8 cellular contexts compared by ENCODE assay signal in genomic region chr3:15858547-15859506, GRCh38.
DNase-seq lines count a peak whose midpoint lies in the region; ATAC-seq and TF ChIP-seq lines count a peak whose summit lies in the region.

No MANE protein-coding gene starts in this region.

- H3K9me3 ChIP-seq in endocrine pancreas (ENCODE audit: control insufficient read depth, low read length) (no peaks in the 10 kb centered on the region), mucosa of rectum (ENCODE audit: control insufficient read depth in 2 of 2, low read length in 2 of 2) (no peaks in the 10 kb centered on the region)

- H3K9ac ChIP-seq in endocrine pancreas (ENCODE audit: control insufficient read depth, insufficient read depth, low read length): peak overlapping the region; percentile 60
- peak overlapping the region; percentile 75 to 85 for H3K9ac ChIP-seq in mucosa of rectum (ENCODE audit: low read depth in 1 of 2, low read length in 2 of 2)

- DNase-seq in NCI-H2081 (lab: John Stamatoyannopoulos, UW) (peak; percentile 9 to 38), NCI-H2081 treated with DMSO at 0.1 percent for 48 hours (lab: John Stamatoyannopoulos, UW) (no peak), NB4 (ENCODE audit: low read depth) (peak; percentile 68)
- DNase-seq in activated CD4-positive, alpha-beta T cell treated with anti-CD3 and anti-CD28 coated beads, Interleukin-2, amount 50 U/mL, for 48 hours: peak; percentile 57 to 63
- peak; percentile 25 to 33 for DNase-seq in stimulated activated CD8-positive, alpha-beta memory T cell treated with anti-CD3 and anti-CD28 coated beads, Interleukin-7, amount 100 ng/mL, for 48 hours (ENCODE audit: extremely low read depth in 1 of 2, low read depth in 1 of 2)

- TF ChIP-seq POLR2A in NB4 (IDR thresholded peaks at IDR 0.05; ENCODE audit: extremely low read depth, insufficient read length): peak; percentile 9

- no peak for TF ChIP-seq CTCF in NB4 (IDR thresholded peaks at IDR 0.05; ENCODE audit: low read depth, low read length)

- H3K4me3 ChIP-seq in NB4 (ENCODE audit: low read depth, low read length) (peak overlapping the region; percentile 75), endocrine pancreas (ENCODE audit: control insufficient read depth, insufficient read depth, low read length) (peak overlapping the region; percentile 97), mucosa of rectum (ENCODE audit: low read length in 2 of 2) (peak overlapping the region; percentile 64 to 80)

- H3K27me3 ChIP-seq in endocrine pancreas (ENCODE audit: control insufficient read depth, insufficient read depth, low read length): no peaks in the 10 kb centered on the region
- no peaks in the 10 kb centered on the region for H3K27me3 ChIP-seq in mucosa of rectum (ENCODE audit: control insufficient read depth in 2 of 2, insufficient read depth in 2 of 2, low read length in 2 of 2)

- H3K4me1 ChIP-seq in endocrine pancreas (ENCODE audit: control insufficient read depth, insufficient read depth, low read length) (peaks cover 9% of the 10 kb centered on the region), mucosa of rectum (ENCODE audit: control insufficient read depth in 2 of 2, insufficient read depth in 2 of 2, low read length in 2 of 2) (peaks cover 5 to 11% of the 10 kb centered on the region in 2 donors)

- peak overlapping the region; percentile 86 to 90 for H3K27ac ChIP-seq in mucosa of rectum (ENCODE audit: low read depth in 2 of 2, low read length in 2 of 2)

- ATAC-seq in HG02588 (IDR thresholded peaks at IDR 0.05; ENCODE audit: unreplicated experiment): peak; percentile 56

- H3K36me3 ChIP-seq in endocrine pancreas (ENCODE audit: control insufficient read depth, insufficient read depth, low read length) (no peaks in the 10 kb centered on the region), mucosa of rectum (ENCODE audit: control insufficient read depth in 2 of 2, insufficient read depth in 2 of 2, low read length in 2 of 2) (no peaks in the 10 kb centered on the region)
